In genomic region chr17:927611-928461, GRCh38 we compare ENCODE assay signal across 1 cellular context.
TF ChIP-seq lines count a peak whose summit lies in the region.

No MANE protein-coding gene starts in this region.

TF ChIP-seq in HEK293, 187 proteins besides CTCF, POLR2A, EP300 and RAD21 (continued from another document):
- TF ChIP-seq PRDM2 (tag by site-specific recombination; IDR thresholded peaks at IDR 0.05; ENCODE audit: borderline replicate concordance), result no peak
- TF ChIP-seq GLI2 (tag by site-specific recombination; IDR thresholded peaks at IDR 0.05; ENCODE audit: borderline replicate concordance, low read depth), result peak; percentile 74
- TF ChIP-seq ZXDB (tag by site-specific recombination; IDR thresholded peaks at IDR 0.05), result peak; percentile 79
- no peak for TF ChIP-seq ZNF169 (tag by site-specific recombination; IDR thresholded peaks at IDR 0.05)
- 0 out of 2 replicates have a peak, but pooled peaks have one; percentile 24 for TF ChIP-seq ZBTB10 (tag by site-specific recombination; IDR thresholded peaks at IDR 0.05)
- no peak for TF ChIP-seq ZBTB26 (tag by site-specific recombination; optimal IDR thresholded peaks at IDR 0.05)
- TF ChIP-seq, protein P1, sequence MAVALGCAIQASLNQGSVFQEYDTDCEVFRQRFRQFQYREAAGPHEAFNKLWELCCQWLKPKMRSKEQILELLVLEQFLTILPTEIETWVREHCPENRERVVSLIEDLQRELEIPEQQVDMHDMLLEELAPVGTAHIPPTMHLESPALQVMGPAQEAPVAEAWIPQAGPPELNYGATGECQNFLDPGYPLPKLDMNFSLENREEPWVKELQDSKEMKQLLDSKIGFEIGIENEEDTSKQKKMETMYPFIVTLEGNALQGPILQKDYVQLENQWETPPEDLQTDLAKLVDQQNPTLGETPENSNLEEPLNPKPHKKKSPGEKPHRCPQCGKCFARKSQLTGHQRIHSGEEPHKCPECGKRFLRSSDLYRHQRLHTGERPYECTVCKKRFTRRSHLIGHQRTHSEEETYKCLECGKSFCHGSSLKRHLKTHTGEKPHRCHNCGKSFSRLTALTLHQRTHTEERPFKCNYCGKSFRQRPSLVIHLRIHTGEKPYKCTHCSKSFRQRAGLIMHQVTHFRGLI (tag by site-specific recombination; IDR thresholded peaks at IDR 0.05), result peak; percentile 2; the same call in 1 of the 2 replicates
- peak; percentile 47 for TF ChIP-seq GLIS2 (tag by site-specific recombination; IDR thresholded peaks at IDR 0.05)
- TF ChIP-seq SP2 (tag by site-specific recombination; IDR thresholded peaks at IDR 0.05), result no peak
- peak; percentile 57; the same call in 1 of the 2 replicates for TF ChIP-seq ZNF558 (tag by site-specific recombination; IDR thresholded peaks at IDR 0.05)
- peak; percentile 63 for TF ChIP-seq ZNF24 (tag by site-specific recombination; IDR thresholded peaks at IDR 0.05)
- TF ChIP-seq HOXD13 (CRISPR knock-in tag; IDR thresholded peaks at IDR 0.05; ENCODE audit: borderline replicate concordance), result 0 out of 2 replicates have a peak, but pooled peaks have one; percentile 57
- TF ChIP-seq TSHZ1 (tag by site-specific recombination; IDR thresholded peaks at IDR 0.05; ENCODE audit: borderline replicate concordance), result peak; percentile 81; the same call in 1 of the 2 replicates
- no peak for TF ChIP-seq ZNF302 (tag by site-specific recombination; IDR thresholded peaks at IDR 0.05; ENCODE audit: low read depth)
- no peak for TF ChIP-seq ZNF776 (tag by site-specific recombination; IDR thresholded peaks at IDR 0.05; ENCODE audit: borderline replicate concordance)
- TF ChIP-seq, protein P2, sequence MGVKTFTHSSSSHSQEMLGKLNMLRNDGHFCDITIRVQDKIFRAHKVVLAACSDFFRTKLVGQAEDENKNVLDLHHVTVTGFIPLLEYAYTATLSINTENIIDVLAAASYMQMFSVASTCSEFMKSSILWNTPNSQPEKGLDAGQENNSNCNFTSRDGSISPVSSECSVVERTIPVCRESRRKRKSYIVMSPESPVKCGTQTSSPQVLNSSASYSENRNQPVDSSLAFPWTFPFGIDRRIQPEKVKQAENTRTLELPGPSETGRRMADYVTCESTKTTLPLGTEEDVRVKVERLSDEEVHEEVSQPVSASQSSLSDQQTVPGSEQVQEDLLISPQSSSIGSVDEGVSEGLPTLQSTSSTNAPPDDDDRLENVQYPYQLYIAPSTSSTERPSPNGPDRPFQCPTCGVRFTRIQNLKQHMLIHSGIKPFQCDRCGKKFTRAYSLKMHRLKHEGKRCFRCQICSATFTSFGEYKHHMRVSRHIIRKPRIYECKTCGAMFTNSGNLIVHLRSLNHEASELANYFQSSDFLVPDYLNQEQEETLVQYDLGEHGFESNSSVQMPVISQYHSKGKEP (tag by site-specific recombination; IDR thresholded peaks at IDR 0.05), result peak; percentile 51; the same call in 1 of the 2 replicates
- TF ChIP-seq BCL11B (tag by site-specific recombination; IDR thresholded peaks at IDR 0.05; ENCODE audit: low read depth), result no peak
- TF ChIP-seq, protein P3, sequence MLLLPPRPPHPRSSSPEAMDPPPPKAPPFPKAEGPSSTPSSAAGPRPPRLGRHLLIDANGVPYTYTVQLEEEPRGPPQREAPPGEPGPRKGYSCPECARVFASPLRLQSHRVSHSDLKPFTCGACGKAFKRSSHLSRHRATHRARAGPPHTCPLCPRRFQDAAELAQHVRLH (tag by site-specific recombination; IDR thresholded peaks at IDR 0.05), result no peak; the same call in 1 of the 2 replicates
- peak; percentile 94 for TF ChIP-seq OSR2 (tag by site-specific recombination; IDR thresholded peaks at IDR 0.05)
- TF ChIP-seq, protein P4, sequence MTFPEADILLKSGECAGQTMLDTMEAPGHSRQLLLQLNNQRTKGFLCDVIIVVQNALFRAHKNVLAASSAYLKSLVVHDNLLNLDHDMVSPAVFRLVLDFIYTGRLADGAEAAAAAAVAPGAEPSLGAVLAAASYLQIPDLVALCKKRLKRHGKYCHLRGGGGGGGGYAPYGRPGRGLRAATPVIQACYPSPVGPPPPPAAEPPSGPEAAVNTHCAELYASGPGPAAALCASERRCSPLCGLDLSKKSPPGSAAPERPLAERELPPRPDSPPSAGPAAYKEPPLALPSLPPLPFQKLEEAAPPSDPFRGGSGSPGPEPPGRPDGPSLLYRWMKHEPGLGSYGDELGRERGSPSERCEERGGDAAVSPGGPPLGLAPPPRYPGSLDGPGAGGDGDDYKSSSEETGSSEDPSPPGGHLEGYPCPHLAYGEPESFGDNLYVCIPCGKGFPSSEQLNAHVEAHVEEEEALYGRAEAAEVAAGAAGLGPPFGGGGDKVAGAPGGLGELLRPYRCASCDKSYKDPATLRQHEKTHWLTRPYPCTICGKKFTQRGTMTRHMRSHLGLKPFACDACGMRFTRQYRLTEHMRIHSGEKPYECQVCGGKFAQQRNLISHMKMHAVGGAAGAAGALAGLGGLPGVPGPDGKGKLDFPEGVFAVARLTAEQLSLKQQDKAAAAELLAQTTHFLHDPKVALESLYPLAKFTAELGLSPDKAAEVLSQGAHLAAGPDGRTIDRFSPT (tag by site-specific recombination; IDR thresholded peaks at IDR 0.05), result peak; percentile 84
- peak; percentile 42; the same call in 1 of the 2 replicates for TF ChIP-seq KLF9 (tag by site-specific recombination; IDR thresholded peaks at IDR 0.05; ENCODE audit: low read depth)
- TF ChIP-seq ZNF23 (tag by site-specific recombination; IDR thresholded peaks at IDR 0.05; ENCODE audit: borderline replicate concordance), result no peak
- no peak for TF ChIP-seq ZNF837 (tag by site-specific recombination; IDR thresholded peaks at IDR 0.05)
- no peak for TF ChIP-seq ELK4 (IDR thresholded peaks at IDR 0.05; ENCODE audit: borderline replicate concordance, low read depth, low read length)
